13 cellular contexts compared by ENCODE assay signal in genomic region chr6:87308970-87309369, GRCh38. TPM values are rescaled to one million over a fixed set of nuclear protein-coding genes. Genes with fewer than 3 reads are reported as not detected.
"Had no signal": no experiment of that assay in that cellular context is flagged by ENCODE, and none has a peak within 500 bp of the region (broad histone marks: within the 10 kb centered on the region; RNA-seq: fewer than 3 reads in every experiment).

No MANE protein-coding gene starts in this region.

- H2AFZ ChIP-seq: parathyroid adenoma had no signal

- H3K4me3 ChIP-seq: coronary artery, heart left ventricle, lung had no signal

- H3K9ac ChIP-seq: parathyroid adenoma had no signal

- H3K27ac ChIP-seq: coronary artery, heart left ventricle, parathyroid adenoma had no signal

- ATAC-seq: heart left ventricle, left colon had no signal

- H3K4me1 ChIP-seq: heart left ventricle, parathyroid adenoma had no signal

- H3K79me2 ChIP-seq: parathyroid adenoma had no signal

- DNase-seq: activated CD4-positive, alpha-beta T cell treated with anti-CD3 and anti-CD28 coated beads, Interleukin-2, amount 10 ng/mL, durations not matched to agents 7 days and 5 days; activated naive CD8-positive, alpha-beta T cell treated with anti-CD3 and anti-CD28 coated beads for 36 hours; effector CD4-positive, alpha-beta T cell; heart left ventricle; immature natural killer cell; left colon; naive B cell had no signal

- H3K36me3 ChIP-seq: heart left ventricle had no signal

RNA-seq across cellular contexts. Expression of gene GJB7, which starts 20.1 kb away (rescaled TPM):
- total RNA-seq: activated CD4-positive, alpha-beta T cell treated with anti-CD3 and anti-CD28 coated beads, Interleukin-2, amount 10 ng/mL, durations not matched to agents 7 days and 5 days; activated naive CD8-positive, alpha-beta T cell treated with anti-CD3 and anti-CD28 coated beads for 36 hours; endothelial cell of umbilical vein; fibroblast of lung; frontal cortex; heart left ventricle; left colon had no signal
- polyA plus RNA-seq: endothelial cell of umbilical vein, fibroblast of lung, heart left ventricle had no signal
